Comparison of ENCODE assay signal across 1 cellular context in the genomic region with DNA sequence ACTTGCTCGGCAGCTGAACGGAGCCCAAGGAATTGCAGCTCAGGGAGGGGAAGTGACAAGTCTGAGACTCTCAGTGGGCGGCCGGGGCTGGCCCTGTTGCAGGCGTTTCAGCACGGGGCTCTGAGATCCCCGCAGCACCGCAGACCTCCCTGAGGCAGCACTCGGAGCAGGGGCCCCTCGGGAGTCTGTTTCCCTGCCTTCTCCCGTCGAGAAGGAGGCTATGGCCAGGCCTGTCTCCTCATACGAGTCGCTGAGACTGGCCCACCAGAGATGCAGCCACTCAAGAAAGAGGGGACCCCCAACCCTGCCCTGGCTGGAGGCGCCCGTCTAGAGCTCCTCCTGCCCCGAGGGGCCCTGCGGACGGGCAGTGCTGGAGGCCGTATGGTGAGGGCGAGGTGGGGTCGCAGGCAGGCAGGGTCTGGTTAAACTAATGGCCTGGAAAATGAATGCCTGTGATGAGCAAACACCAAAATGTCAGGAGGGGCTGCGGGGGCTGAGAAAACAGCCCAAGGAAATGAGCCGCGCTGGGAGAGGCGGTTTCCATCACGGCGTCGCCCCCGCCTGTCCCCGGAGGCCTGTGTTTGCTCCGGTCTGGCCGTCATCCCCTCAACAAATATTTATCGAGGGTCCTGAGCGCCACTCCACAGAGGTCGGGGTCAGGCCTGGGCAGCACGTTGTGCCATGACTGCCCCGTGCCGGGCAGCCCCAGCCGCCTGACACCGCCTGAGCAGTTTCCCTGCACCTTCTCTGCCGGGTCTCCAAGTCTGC.
A peak's percentile ranks its signal among the peaks of the same experiment; 100 is the strongest.
TF ChIP-seq lines count a peak whose summit lies in the region.

No MANE protein-coding gene starts in this region.

TF ChIP-seq in HepG2, 621 proteins besides CTCF, POLR2A, EP300 and RAD21 (continued from another document and continues in another):
- TF ChIP-seq, protein P1, sequence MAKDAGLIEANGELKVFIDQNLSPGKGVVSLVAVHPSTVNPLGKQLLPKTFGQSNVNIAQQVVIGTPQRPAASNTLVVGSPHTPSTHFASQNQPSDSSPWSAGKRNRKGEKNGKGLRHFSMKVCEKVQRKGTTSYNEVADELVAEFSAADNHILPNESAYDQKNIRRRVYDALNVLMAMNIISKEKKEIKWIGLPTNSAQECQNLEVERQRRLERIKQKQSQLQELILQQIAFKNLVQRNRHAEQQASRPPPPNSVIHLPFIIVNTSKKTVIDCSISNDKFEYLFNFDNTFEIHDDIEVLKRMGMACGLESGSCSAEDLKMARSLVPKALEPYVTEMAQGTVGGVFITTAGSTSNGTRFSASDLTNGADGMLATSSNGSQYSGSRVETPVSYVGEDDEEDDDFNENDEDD (CRISPR knock-in tag; IDR thresholded peaks at IDR 0.05; ENCODE audit: borderline replicate concordance): no peak; the same call in 1 of the 2 replicates
- TF ChIP-seq, protein P2, sequence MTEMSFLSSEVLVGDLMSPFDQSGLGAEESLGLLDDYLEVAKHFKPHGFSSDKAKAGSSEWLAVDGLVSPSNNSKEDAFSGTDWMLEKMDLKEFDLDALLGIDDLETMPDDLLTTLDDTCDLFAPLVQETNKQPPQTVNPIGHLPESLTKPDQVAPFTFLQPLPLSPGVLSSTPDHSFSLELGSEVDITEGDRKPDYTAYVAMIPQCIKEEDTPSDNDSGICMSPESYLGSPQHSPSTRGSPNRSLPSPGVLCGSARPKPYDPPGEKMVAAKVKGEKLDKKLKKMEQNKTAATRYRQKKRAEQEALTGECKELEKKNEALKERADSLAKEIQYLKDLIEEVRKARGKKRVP (CRISPR knock-in tag; IDR thresholded peaks at IDR 0.05): no peak
- TF ChIP-seq SPEN (CRISPR knock-in tag; IDR thresholded peaks at IDR 0.05; ENCODE audit: low read depth) (peak; percentile 69; the same call in 1 of the 2 replicates), ZNF724P (CRISPR knock-in tag; IDR thresholded peaks at IDR 0.05; ENCODE audit: borderline replicate concordance) (peak; percentile 46; the same call in 1 of the 2 replicates), MZF1 (CRISPR knock-in tag; IDR thresholded peaks at IDR 0.05; ENCODE audit: borderline replicate concordance) (no peak), ZBTB20 (CRISPR knock-in tag; IDR thresholded peaks at IDR 0.05; ENCODE audit: borderline replicate concordance, low read depth) (peak; percentile 41; the same call in 1 of the 2 replicates), KLF12 (CRISPR knock-in tag; IDR thresholded peaks at IDR 0.05; ENCODE audit: borderline replicate concordance) (peak; percentile 74; the same call in 1 of the 2 replicates), FOXA3 (CRISPR knock-in tag; IDR thresholded peaks at IDR 0.05) (peak; percentile 85), RBFOX2 (IDR thresholded peaks at IDR 0.05; ENCODE audit: low read depth, low read length) (peak; percentile 45), HDAC6 (IDR thresholded peaks at IDR 0.05; ENCODE audit: low read depth, low read length) (no peak), FOXC1 (CRISPR knock-in tag; IDR thresholded peaks at IDR 0.05; ENCODE audit: borderline replicate concordance) (peak; percentile 35; the same call in 1 of the 2 replicates), FIP1L1 (IDR thresholded peaks at IDR 0.05; ENCODE audit: borderline replicate concordance, insufficient read depth, low read depth, low read length) (no peak), ZFY (CRISPR knock-in tag; IDR thresholded peaks at IDR 0.05) (peak; percentile 62), IKZF1 (IDR thresholded peaks at IDR 0.05) (no peak), FOXK1 (CRISPR knock-in tag; IDR thresholded peaks at IDR 0.05; ENCODE audit: borderline replicate concordance, low read depth) (peak; percentile 42; the same call in 1 of the 2 replicates), NR2F1 (CRISPR knock-in tag; IDR thresholded peaks at IDR 0.05) (peak; percentile 71 to 84), ZNF775 (CRISPR knock-in tag; IDR thresholded peaks at IDR 0.05; ENCODE audit: borderline replicate concordance) (no peak), RBAK (CRISPR knock-in tag; IDR thresholded peaks at IDR 0.05) (no peak), ZSCAN22 (CRISPR knock-in tag; IDR thresholded peaks at IDR 0.05) (no peak)
- TF ChIP-seq, protein P3, sequence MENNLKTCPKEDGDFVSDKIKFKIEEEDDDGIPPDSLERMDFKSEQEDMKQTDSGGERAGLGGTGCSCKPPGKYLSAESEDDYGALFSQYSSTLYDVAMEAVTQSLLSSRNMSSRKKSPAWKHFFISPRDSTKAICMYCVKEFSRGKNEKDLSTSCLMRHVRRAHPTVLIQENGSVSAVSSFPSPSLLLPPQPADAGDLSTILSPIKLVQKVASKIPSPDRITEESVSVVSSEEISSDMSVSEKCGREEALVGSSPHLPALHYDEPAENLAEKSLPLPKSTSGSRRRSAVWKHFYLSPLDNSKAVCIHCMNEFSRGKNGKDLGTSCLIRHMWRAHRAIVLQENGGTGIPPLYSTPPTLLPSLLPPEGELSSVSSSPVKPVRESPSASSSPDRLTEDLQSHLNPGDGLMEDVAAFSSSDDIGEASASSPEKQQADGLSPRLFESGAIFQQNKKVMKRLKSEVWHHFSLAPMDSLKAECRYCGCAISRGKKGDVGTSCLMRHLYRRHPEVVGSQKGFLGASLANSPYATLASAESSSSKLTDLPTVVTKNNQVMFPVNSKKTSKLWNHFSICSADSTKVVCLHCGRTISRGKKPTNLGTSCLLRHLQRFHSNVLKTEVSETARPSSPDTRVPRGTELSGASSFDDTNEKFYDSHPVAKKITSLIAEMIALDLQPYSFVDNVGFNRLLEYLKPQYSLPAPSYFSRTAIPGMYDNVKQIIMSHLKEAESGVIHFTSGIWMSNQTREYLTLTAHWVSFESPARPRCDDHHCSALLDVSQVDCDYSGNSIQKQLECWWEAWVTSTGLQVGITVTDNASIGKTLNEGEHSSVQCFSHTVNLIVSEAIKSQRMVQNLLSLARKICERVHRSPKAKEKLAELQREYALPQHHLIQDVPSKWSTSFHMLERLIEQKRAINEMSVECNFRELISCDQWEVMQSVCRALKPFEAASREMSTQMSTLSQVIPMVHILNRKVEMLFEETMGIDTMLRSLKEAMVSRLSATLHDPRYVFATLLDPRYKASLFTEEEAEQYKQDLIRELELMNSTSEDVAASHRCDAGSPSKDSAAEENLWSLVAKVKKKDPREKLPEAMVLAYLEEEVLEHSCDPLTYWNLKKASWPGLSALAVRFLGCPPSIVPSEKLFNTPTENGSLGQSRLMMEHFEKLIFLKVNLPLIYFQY (CRISPR knock-in tag; IDR thresholded peaks at IDR 0.05; ENCODE audit: borderline replicate concordance): no peak
- TF ChIP-seq, protein P4, sequence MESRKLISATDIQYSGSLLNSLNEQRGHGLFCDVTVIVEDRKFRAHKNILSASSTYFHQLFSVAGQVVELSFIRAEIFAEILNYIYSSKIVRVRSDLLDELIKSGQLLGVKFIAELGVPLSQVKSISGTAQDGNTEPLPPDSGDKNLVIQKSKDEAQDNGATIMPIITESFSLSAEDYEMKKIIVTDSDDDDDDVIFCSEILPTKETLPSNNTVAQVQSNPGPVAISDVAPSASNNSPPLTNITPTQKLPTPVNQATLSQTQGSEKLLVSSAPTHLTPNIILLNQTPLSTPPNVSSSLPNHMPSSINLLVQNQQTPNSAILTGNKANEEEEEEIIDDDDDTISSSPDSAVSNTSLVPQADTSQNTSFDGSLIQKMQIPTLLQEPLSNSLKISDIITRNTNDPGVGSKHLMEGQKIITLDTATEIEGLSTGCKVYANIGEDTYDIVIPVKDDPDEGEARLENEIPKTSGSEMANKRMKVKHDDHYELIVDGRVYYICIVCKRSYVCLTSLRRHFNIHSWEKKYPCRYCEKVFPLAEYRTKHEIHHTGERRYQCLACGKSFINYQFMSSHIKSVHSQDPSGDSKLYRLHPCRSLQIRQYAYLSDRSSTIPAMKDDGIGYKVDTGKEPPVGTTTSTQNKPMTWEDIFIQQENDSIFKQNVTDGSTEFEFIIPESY (CRISPR knock-in tag; IDR thresholded peaks at IDR 0.05): 0 out of 2 replicates have a peak, but pooled peaks have one; percentile 21
- TF ChIP-seq, protein P5, sequence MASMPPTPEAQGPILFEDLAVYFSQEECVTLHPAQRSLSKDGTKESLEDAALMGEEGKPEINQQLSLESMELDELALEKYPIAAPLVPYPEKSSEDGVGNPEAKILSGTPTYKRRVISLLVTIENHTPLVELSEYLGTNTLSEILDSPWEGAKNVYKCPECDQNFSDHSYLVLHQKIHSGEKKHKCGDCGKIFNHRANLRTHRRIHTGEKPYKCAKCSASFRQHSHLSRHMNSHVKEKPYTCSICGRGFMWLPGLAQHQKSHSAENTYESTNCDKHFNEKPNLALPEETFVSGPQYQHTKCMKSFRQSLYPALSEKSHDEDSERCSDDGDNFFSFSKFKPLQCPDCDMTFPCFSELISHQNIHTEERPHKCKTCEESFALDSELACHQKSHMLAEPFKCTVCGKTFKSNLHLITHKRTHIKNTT (CRISPR knock-in tag; IDR thresholded peaks at IDR 0.05): no peak
- TF ChIP-seq, protein P6, sequence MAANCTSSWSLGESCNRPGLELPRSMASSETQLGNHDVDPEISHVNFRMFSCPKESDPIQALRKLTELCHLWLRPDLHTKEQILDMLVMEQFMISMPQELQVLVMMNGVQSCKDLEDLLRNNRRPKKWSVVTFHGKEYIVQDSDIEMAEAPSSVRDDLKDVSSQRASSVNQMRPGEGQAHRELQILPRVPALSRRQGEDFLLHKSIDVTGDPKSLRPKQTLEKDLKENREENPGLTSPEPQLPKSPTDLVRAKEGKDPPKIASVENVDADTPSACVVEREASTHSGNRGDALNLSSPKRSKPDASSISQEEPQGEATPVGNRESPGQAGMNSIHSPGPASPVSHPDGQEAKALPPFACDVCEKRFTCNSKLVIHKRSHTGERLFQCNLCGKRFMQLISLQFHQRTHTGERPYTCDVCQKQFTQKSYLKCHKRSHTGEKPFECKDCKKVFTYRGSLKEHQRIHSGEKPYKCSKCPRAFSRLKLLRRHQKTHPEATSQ (CRISPR knock-in tag; IDR thresholded peaks at IDR 0.05; ENCODE audit: borderline replicate concordance): no peak
- TF ChIP-seq, protein P7, sequence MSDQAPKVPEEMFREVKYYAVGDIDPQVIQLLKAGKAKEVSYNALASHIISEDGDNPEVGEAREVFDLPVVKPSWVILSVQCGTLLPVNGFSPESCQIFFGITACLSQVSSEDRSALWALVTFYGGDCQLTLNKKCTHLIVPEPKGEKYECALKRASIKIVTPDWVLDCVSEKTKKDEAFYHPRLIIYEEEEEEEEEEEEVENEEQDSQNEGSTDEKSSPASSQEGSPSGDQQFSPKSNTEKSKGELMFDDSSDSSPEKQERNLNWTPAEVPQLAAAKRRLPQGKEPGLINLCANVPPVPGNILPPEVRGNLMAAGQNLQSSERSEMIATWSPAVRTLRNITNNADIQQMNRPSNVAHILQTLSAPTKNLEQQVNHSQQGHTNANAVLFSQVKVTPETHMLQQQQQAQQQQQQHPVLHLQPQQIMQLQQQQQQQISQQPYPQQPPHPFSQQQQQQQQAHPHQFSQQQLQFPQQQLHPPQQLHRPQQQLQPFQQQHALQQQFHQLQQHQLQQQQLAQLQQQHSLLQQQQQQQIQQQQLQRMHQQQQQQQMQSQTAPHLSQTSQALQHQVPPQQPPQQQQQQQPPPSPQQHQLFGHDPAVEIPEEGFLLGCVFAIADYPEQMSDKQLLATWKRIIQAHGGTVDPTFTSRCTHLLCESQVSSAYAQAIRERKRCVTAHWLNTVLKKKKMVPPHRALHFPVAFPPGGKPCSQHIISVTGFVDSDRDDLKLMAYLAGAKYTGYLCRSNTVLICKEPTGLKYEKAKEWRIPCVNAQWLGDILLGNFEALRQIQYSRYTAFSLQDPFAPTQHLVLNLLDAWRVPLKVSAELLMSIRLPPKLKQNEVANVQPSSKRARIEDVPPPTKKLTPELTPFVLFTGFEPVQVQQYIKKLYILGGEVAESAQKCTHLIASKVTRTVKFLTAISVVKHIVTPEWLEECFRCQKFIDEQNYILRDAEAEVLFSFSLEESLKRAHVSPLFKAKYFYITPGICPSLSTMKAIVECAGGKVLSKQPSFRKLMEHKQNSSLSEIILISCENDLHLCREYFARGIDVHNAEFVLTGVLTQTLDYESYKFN (CRISPR knock-in tag; conservative IDR thresholded peaks at IDR 0.05): peak; percentile 93
- TF ChIP-seq, protein P8, sequence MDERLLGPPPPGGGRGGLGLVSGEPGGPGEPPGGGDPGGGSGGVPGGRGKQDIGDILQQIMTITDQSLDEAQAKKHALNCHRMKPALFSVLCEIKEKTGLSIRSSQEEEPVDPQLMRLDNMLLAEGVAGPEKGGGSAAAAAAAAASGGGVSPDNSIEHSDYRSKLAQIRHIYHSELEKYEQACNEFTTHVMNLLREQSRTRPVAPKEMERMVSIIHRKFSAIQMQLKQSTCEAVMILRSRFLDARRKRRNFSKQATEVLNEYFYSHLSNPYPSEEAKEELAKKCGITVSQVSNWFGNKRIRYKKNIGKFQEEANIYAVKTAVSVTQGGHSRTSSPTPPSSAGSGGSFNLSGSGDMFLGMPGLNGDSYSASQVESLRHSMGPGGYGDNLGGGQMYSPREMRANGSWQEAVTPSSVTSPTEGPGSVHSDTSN (CRISPR knock-in tag; IDR thresholded peaks at IDR 0.05): no peak
